8 cellular contexts compared by ENCODE assay signal in genomic region chr14:91509083-91509877, GRCh38. TPM values are rescaled to one million over a fixed set of nuclear protein-coding genes. Genes with fewer than 3 reads are reported as not detected.
DNase-seq lines count a peak whose midpoint lies in the region; ATAC-seq, FAIRE-seq and TF ChIP-seq lines count a peak whose summit lies in the region.

No MANE protein-coding gene starts in this region.

- H3K4me3 ChIP-seq in BJ (ENCODE audit: low read depth, low read length) (peak overlapping the region; percentile 75), astrocyte (ENCODE audit: insufficient read depth, low read depth, low read length) (peak overlapping the region; percentile 98), iPS-15b (ENCODE audit: low read depth, low read length) (peak overlapping the region; percentile 97), skeletal muscle cell (ENCODE audit: low read depth, low read length) (peak overlapping the region; percentile 94)

- peak overlapping the region; percentile 99 for H3K4me3 Mint-ChIP-seq in astrocyte (ENCODE audit: unreplicated experiment)

- peak overlapping the region; percentile 97 for H3K27ac Mint-ChIP-seq in astrocyte (ENCODE audit: unreplicated experiment)

- no peak for DNase-seq in BJ (ENCODE audit: low read depth)
- DNase-seq in SW480 (ENCODE audit: low spot score): peak; percentile 53
- DNase-seq in astrocyte (ENCODE audit: low read depth): no peak
- no peak for DNase-seq in skeletal muscle cell (ENCODE audit: low read depth)
- DNase-seq in NCI-H1436 (lab: John Stamatoyannopoulos, UW): no peak

- H3K9ac ChIP-seq in astrocyte (ENCODE audit: low read length) (peak overlapping the region; percentile 93), iPS-15b (ENCODE audit: low read depth, low read length) (peak overlapping the region; percentile 97)

- peak overlapping the region; percentile 89 for H3K4me2 ChIP-seq in astrocyte (ENCODE audit: low read length)

- POLR2A ChIA-PET in BJ (lab: Charles Lee): no interaction called here

- H3K36me3 ChIP-seq in BJ (ENCODE audit: control insufficient read depth, insufficient read depth, low read length) (peaks cover 2% of the 10 kb centered on the region), astrocyte (ENCODE audit: insufficient read depth, low read length) (peaks cover 6% of the 10 kb centered on the region), iPS-15b (ENCODE audit: control insufficient read depth, insufficient read depth, low read length) (peaks cover 3% of the 10 kb centered on the region)

- H3K4me1 ChIP-seq in astrocyte (ENCODE audit: insufficient read depth, low read length) (peaks cover 5% of the 10 kb centered on the region), iPS-15b (ENCODE audit: control insufficient read depth, insufficient read depth, low read length) (peaks cover 2% of the 10 kb centered on the region)

- no peak for FAIRE-seq in astrocyte (lab: Jason Lieb, UNC)

- no peak for TF ChIP-seq CTCF in BJ (IDR thresholded peaks at IDR 0.05; ENCODE audit: insufficient read depth, low read depth, low read length)
- no peak for TF ChIP-seq CTCF in astrocyte (IDR thresholded peaks at IDR 0.05; ENCODE audit: insufficient read depth, low read depth, low read length)

- peaks cover 9% of the 10 kb centered on the region for H3K4me1 Mint-ChIP-seq in astrocyte (ENCODE audit: low read depth, unreplicated experiment)

- CTCF ChIA-PET in BJ (lab: Yijun Ruan, JAX): no interaction called here

- no peaks in the 10 kb centered on the region for H3K36me3 Mint-ChIP-seq in astrocyte (ENCODE audit: low read depth, unreplicated experiment)

- peaks cover 55% of the 10 kb centered on the region for H3K79me2 ChIP-seq in astrocyte (ENCODE audit: insufficient read depth, low read length)

- ATAC-seq in GM19372 (IDR thresholded peaks at IDR 0.05; ENCODE audit: low read depth, unreplicated experiment) (peak; percentile 11), HG03521 (IDR thresholded peaks at IDR 0.05; ENCODE audit: unreplicated experiment) (peak; percentile 6)

- H4K20me1 ChIP-seq in astrocyte (ENCODE audit: insufficient read depth, low read length): peaks cover 48% of the 10 kb centered on the region

- H2AFZ ChIP-seq in astrocyte (ENCODE audit: low read depth, low read length): peak overlapping the region; percentile 92

- no peaks in the 10 kb centered on the region for H3K9me3 Mint-ChIP-seq in astrocyte (ENCODE audit: unreplicated experiment)

- no peaks in the 10 kb centered on the region for H3K27me3 Mint-ChIP-seq in astrocyte (ENCODE audit: low read depth, unreplicated experiment)

- H3K27me3 ChIP-seq in BJ (ENCODE audit: control insufficient read depth, insufficient read depth, low read length) (no peaks in the 10 kb centered on the region; the same call in 1 of the 2 replicates), astrocyte (ENCODE audit: insufficient read depth, low read length) (no peaks in the 10 kb centered on the region), iPS-15b (ENCODE audit: control insufficient read depth, insufficient read depth, low read length) (no peaks in the 10 kb centered on the region)

- H3K27ac ChIP-seq in astrocyte (ENCODE audit: low read depth, low read length): peak overlapping the region; percentile 96

- H3K9me3 ChIP-seq in astrocyte (ENCODE audit: insufficient read depth, low read depth, low read length): no peaks in the 10 kb centered on the region
- H3K9me3 ChIP-seq in iPS-15b (ENCODE audit: control insufficient read depth, insufficient read depth, low read length): no peaks in the 10 kb centered on the region

RNA-seq across cellular contexts. Expression of gene PPP4R3A, which starts 0.8 kb away (rescaled TPM):
- 18.3 and 36.1 TPM in 2 replicates for polyA plus RNA-seq in BJ (2011; rRNA removed)
- polyA minus RNA-seq in BJ (2011; rRNA and poly(A)+ RNA removed): 17.4 and 19.9 TPM in 2 replicates
- 79.5 and 80.7 TPM in 2 replicates for total RNA-seq in astrocyte
